34 cellular contexts compared by ENCODE assay signal in genomic region chr17:14724770-14725169, GRCh38.
"Had no signal": no experiment of that assay in that cellular context is flagged by ENCODE, and none has a peak within 500 bp of the region (broad histone marks: within the 10 kb centered on the region; RNA-seq: fewer than 3 reads in every experiment).

No MANE protein-coding gene starts in this region.

- H3K36me3 ChIP-seq: MG63 had no signal

- H3K4me3 ChIP-seq: MG63 had no signal

- DNase-seq: Karpas-422, Kasumi-1, MG63, MM.1S, MV-4-11, NCI-H1048, NCI-H1092, NCI-H1092 treated with DMSO at 0.1 percent for 48 hours, NCI-H1105, NCI-H1105 treated with DMSO at 0.1 percent for 48 hours, NCI-H1417, NCI-H1417 treated with DMSO at 0.1 percent for 48 hours, NCI-H1436, NCI-H1436 treated with DMSO at 0.1 percent for 48 hours, NCI-H146, NCI-H1694, NCI-H1694 treated with DMSO at 0.1 percent for 48 hours, NCI-H187, NCI-H187 treated with DMSO at 0.1 percent for 48 hours, NCI-H1930, NCI-H2029, NCI-H2029 treated with DMSO at 0.1 percent for 48 hours, NCI-H2081, NCI-H2081 treated with DMSO at 0.1 percent for 48 hours, NCI-H2107, NCI-H2171, NCI-H2171 treated with DMSO at 0.1 percent for 48 hours, NCI-H2227 treated with DMSO at 0.1 percent for 48 hours, NCI-H226, NCI-H345, NCI-H446, NCI-H446 treated with DMSO at 0.1 percent for 48 hours, NCI-H510A, NCI-H510A treated with DMSO at 0.1 percent for 48 hours had no signal

- H3K9me3 ChIP-seq: MG63 had no signal

- H3K27me3 ChIP-seq: MG63 had no signal
